ENCODE assay signal across 19 cellular contexts in genomic region chr18:74473976-74474375, GRCh38. TPM values are rescaled to one million over a fixed set of nuclear protein-coding genes. Genes with fewer than 3 reads are reported as not detected.
A peak's percentile ranks its signal among the peaks of the same experiment; 100 is the strongest.
DNase-seq lines count a peak whose midpoint lies in the region; ATAC-seq and TF ChIP-seq lines count a peak whose summit lies in the region.
"Had no signal": no experiment of that assay in that cellular context is flagged by ENCODE, and none has a peak within 500 bp of the region (broad histone marks: within the 10 kb centered on the region; RNA-seq: fewer than 3 reads in every experiment).

No MANE protein-coding gene starts in this region.

- H3K4me1 Mint-ChIP-seq in glutamatergic neuron (ENCODE audit: low read depth, unreplicated experiment) = no peaks in the 10 kb centered on the region
- peaks cover under 1% of the 10 kb centered on the region for H3K4me1 Mint-ChIP-seq in progenitor cell of endocrine pancreas (ENCODE audit: low read depth)
- H3K4me1 Mint-ChIP-seq: B cell had no signal

- POLR2A ChIA-PET in HEK293 (lab: Yijun Ruan, JAX) = no interaction called here

- no peak for ATAC-seq in GM21447 (IDR thresholded peaks at IDR 0.05; ENCODE audit: unreplicated experiment)
- ATAC-seq: A549; CD8-positive, alpha-beta T cell had no signal

- H3K27ac Mint-ChIP-seq in glutamatergic neuron (ENCODE audit: unreplicated experiment) (no peak overlapping the region), progenitor cell of endocrine pancreas (no peak overlapping the region)
- H3K27ac Mint-ChIP-seq: B cell; CD4-positive, alpha-beta T cell; CD8-positive, alpha-beta T cell had no signal

- CTCF ChIA-PET in HEK293 (lab: Yijun Ruan, JAX) = no interaction called here

- no peak overlapping the region for H3K4me3 ChIP-seq in BLaER1
- H3K4me3 ChIP-seq in HEK293 (ENCODE audit: low read depth, low read length) = no peak overlapping the region
- no peak overlapping the region for H3K4me3 ChIP-seq in epithelial cell of esophagus (ENCODE audit: low read length)
- H3K4me3 ChIP-seq: A549 had no signal

- H3K36me3 Mint-ChIP-seq in glutamatergic neuron (ENCODE audit: unreplicated experiment) (peaks cover 5% of the 10 kb centered on the region), progenitor cell of endocrine pancreas (ENCODE audit: insufficient read depth) (no peaks in the 10 kb centered on the region)
- H3K36me3 Mint-ChIP-seq: CD8-positive, alpha-beta T cell had no signal

- DNase-seq in epithelial cell of esophagus (ENCODE audit: low read depth) (peak; percentile 50), ureter (ENCODE audit: low spot score) (peak; percentile 14), glutamatergic neuron (no peak), progenitor cell of endocrine pancreas (ENCODE audit: low spot score, unreplicated experiment) (no peak)
- DNase-seq: AML-193; Caco-2; Calu3; CD4-positive, alpha-beta T cell; CD8-positive, alpha-beta T cell; DMS79 treated with DMSO at 0.1 percent for 48 hours; GF-D8 had no signal

- peaks cover 28% of the 10 kb centered on the region for H3K9me3 ChIP-seq in BLaER1
- H3K9me3 ChIP-seq in HEK293 (ENCODE audit: control insufficient read depth, insufficient read depth, low read depth, low read length) = no peaks in the 10 kb centered on the region
- H3K9me3 ChIP-seq: Caco-2 had no signal

- no peak overlapping the region for H3K27ac ChIP-seq in BLaER1
- H3K27ac ChIP-seq in HEK293 (ENCODE audit: extremely low read depth, low read depth, low read length) = no peak overlapping the region
- H3K27ac ChIP-seq: 22Rv1, A549, C4-2B had no signal

- H3K36me3 ChIP-seq in BLaER1 (no peaks in the 10 kb centered on the region), HEK293 (ENCODE audit: control insufficient read depth in 2 of 2, insufficient read depth in 1 of 2, low read length in 2 of 2) (no peaks in the 10 kb centered on the region)

- H3K9ac ChIP-seq in BLaER1 = no peak overlapping the region

- no peaks in the 10 kb centered on the region for H3K27me3 ChIP-seq in BLaER1

- H3K4me3 Mint-ChIP-seq in glutamatergic neuron (ENCODE audit: unreplicated experiment) (no peak overlapping the region), progenitor cell of endocrine pancreas (ENCODE audit: low read depth) (no peak overlapping the region)
- H3K4me3 Mint-ChIP-seq: B cell; CD4-positive, alpha-beta T cell; CD8-positive, alpha-beta T cell had no signal

- TF ChIP-seq CTCF in HEK293 (tag by site-specific recombination; IDR thresholded peaks at IDR 0.05) (no peak), epithelial cell of esophagus (IDR thresholded peaks at IDR 0.05; ENCODE audit: insufficient read depth, low read depth, low read length, missing control alignments) (no peak), glutamatergic neuron (IDR thresholded peaks at IDR 0.05; ENCODE audit: partially characterized antibody, unreplicated experiment) (no peak), progenitor cell of endocrine pancreas (IDR thresholded peaks at IDR 0.05; ENCODE audit: unreplicated experiment) (no peak)

- H3K27me3 Mint-ChIP-seq in glutamatergic neuron (ENCODE audit: unreplicated experiment) (no peaks in the 10 kb centered on the region), progenitor cell of endocrine pancreas (no peaks in the 10 kb centered on the region)

- peaks cover 13% of the 10 kb centered on the region for H3K4me1 ChIP-seq in BLaER1
- no peaks in the 10 kb centered on the region for H3K4me1 ChIP-seq in HEK293 (ENCODE audit: control insufficient read depth, insufficient read depth, low read length)
- H3K4me1 ChIP-seq: A549, Caco-2 had no signal

- peak overlapping the region; percentile 43 for H3K4me2 ChIP-seq in BLaER1
- H3K4me2 ChIP-seq: A549 had no signal

- H3K9me3 Mint-ChIP-seq in glutamatergic neuron (ENCODE audit: unreplicated experiment) (peaks cover 1% of the 10 kb centered on the region), progenitor cell of endocrine pancreas (ENCODE audit: low read depth) (peaks cover 9% of the 10 kb centered on the region)

- H4K20me1 ChIP-seq in BLaER1 = no peaks in the 10 kb centered on the region

TF ChIP-seq in HEK293, 187 proteins besides CTCF, POLR2A, EP300 and RAD21:
- no peak for TF ChIP-seq ZNF146 (tag by site-specific recombination; IDR thresholded peaks at IDR 0.05)
- TF ChIP-seq ZNF26 (tag by site-specific recombination; IDR thresholded peaks at IDR 0.05) = no peak
- TF ChIP-seq ZFHX2 (tag by site-specific recombination; conservative IDR thresholded peaks at IDR 0.05) = 0 out of 2 replicates have a peak, but pooled peaks have one; percentile 14
- no peak for TF ChIP-seq SCRT2 (tag by site-specific recombination; IDR thresholded peaks at IDR 0.05)
- TF ChIP-seq EGR2 (tag by site-specific recombination; IDR thresholded peaks at IDR 0.05; ENCODE audit: low read depth) = peak; percentile 52; the same call in 1 of the 2 replicates

RNA-seq across cellular contexts. Expression of gene DIPK1C, which starts 16.9 kb away (rescaled TPM):
- not detected for total RNA-seq in ureter
- total RNA-seq in glutamatergic neuron (ENCODE audit: unreplicated experiment) = not detected
- not detected in 2 replicates for total RNA-seq in progenitor cell of endocrine pancreas
- total RNA-seq: A172; B cell; Caco-2; Calu3; CD4-positive, alpha-beta T cell; CD8-positive, alpha-beta T cell had no signal

RNA-seq across cellular contexts. Expression of gene CNDP2, which starts 22.2 kb away (rescaled TPM):
- total RNA-seq in ureter (344 TPM), glutamatergic neuron (ENCODE audit: unreplicated experiment) (123 TPM), progenitor cell of endocrine pancreas (176 and 182 TPM in 2 replicates)

Comparison
In these comparisons a context has a peak if more than half of its experiments do, and no peak if none do; other contexts are left out.
1. DNase-seq: peak in epithelial cell of esophagus (single experiment) and ureter (single experiment); none in glutamatergic neuron (single experiment) and progenitor cell of endocrine pancreas (single experiment).